ENCODE assay signal across 7 cellular contexts in the genomic region with DNA sequence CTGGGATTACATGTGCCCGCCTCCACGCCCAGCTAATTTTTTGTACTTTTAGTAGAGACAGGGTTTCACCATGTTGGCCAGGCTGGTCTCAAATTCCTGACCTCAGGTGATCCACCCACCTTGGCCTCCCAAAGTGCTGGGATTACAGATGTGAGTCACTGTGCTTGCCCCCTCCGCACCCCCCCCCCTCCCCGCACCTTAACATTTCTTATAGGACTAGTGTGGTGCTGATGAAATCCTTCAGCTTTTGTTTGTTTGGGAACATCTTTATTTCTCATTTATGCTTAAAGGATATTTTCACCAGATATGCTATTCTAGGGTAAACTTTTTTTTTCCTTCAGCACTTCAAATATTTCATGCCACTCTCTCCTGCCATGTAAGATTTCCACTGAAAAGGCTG. TPM values are rescaled to one million over a fixed set of nuclear protein-coding genes. Genes with fewer than 3 reads are reported as not detected.
A peak's percentile ranks its signal among the peaks of the same experiment; 100 is the strongest.
DNase-seq lines count a peak whose midpoint lies in the region; ATAC-seq, FAIRE-seq and TF ChIP-seq lines count a peak whose summit lies in the region.
"Not testable (repeated sequence)": the region's sequence is repeated elsewhere in the genome, so short reads cannot be mapped to it uniquely, and the experiment has no call there.

No MANE protein-coding gene starts in this region.

- peak overlapping the region; percentile 63 for H3K4me3 Mint-ChIP-seq in T-helper 17 cell
- not testable (repeated sequence) for H3K4me3 Mint-ChIP-seq in activated T-cell treated with anti-CD3 and anti-CD28 coated beads, Interleukin-2, amount 50 U/mL, for 24 hours; MCF 10A (ENCODE audit: unreplicated experiment)

- not testable (repeated sequence) for H3K4me1 Mint-ChIP-seq in T-helper 17 cell; activated T-cell treated with anti-CD3 and anti-CD28 coated beads, Interleukin-2, amount 50 U/mL, for 24 hours (ENCODE audit: low read depth)
- peaks cover 18% of the 10 kb centered on the region for H3K4me1 Mint-ChIP-seq in MCF 10A (ENCODE audit: insufficient read depth, unreplicated experiment)

- not testable (repeated sequence) for H3K36me3 ChIP-seq in HCT116 (ENCODE audit: control insufficient read depth in 1 of 2, insufficient read depth in 2 of 2, low read length in 2 of 2); RWPE2 (ENCODE audit: low read depth)

- H3K4me3 ChIP-seq in HCT116 (replicated peaks in 1 of 2; ENCODE audit: low read depth in 1 of 2, low read length in 2 of 2); RWPE2 (ENCODE audit: severe bottlenecking): not testable (repeated sequence)

- TF ChIP-seq POLR2A in HCT116 (IDR thresholded peaks at IDR 0.05; ENCODE audit: borderline replicate concordance, extremely low read depth, insufficient read depth, insufficient read length): not testable (repeated sequence)

- POLR2A ChIA-PET in HCT116 (lab: Charles Lee); RWPE1 (lab: Yijun Ruan, JAX; ENCODE audit: low non-redundant PET); MCF 10A (lab: Yijun Ruan, JAX): not testable (repeated sequence)

- not testable (repeated sequence) for H3K9ac ChIP-seq in HCT116 (ENCODE audit: low read length)

- peak overlapping the region; percentile 37 for H3K4me2 ChIP-seq in HCT116 (ENCODE audit: low read length)

- CTCF ChIA-PET in HCT116 (lab: Charles Lee); RWPE1 (lab: Yijun Ruan, JAX); MCF 10A (lab: Yijun Ruan, JAX): not testable (repeated sequence)

- TF ChIP-seq CTCF in HCT116 (IDR thresholded peaks at IDR 0.05 in 2 of 3, conservative IDR thresholded peaks at IDR 0.05 in 1 of 3; ENCODE audit: borderline replicate concordance in 1 of 3, insufficient read depth in 1 of 3, low read depth in 2 of 3, low read length in 2 of 3); RWPE1 (conservative IDR thresholded peaks at IDR 0.05; ENCODE audit: low read depth); RWPE2 (IDR thresholded peaks at IDR 0.05; ENCODE audit: poor library complexity, severe bottlenecking); MCF 10A (IDR thresholded peaks at IDR 0.05; ENCODE audit: unreplicated experiment): not testable (repeated sequence)

- not testable (repeated sequence) for H3K9me3 ChIP-seq in HCT116 (ENCODE audit: control insufficient read depth in 1 of 2, insufficient read depth in 1 of 2, low read depth in 1 of 2, low read length in 2 of 2); RWPE2 (ENCODE audit: severe bottlenecking); T-helper 17 cell (ENCODE audit: control insufficient read depth, low read length, poor library complexity, severe bottlenecking)

- ATAC-seq in HCT116 (0 out of 2 replicates have a peak, but pooled peaks have one; percentile 29), RWPE2 (ENCODE audit: low read depth) (0 out of 3 replicates have a peak, but pooled peaks have one; percentile 12)
- not testable (repeated sequence) for ATAC-seq in T-helper 17 cell

- RAD21 ChIA-PET in HCT116 (lab: Charles Lee; ENCODE audit: low non-redundant PET in 1 of 2, low total read pairs in 2 of 2, uncharacterized antibody in 2 of 2, unreplicated experiment in 2 of 2): not testable (repeated sequence)

- H3K27ac ChIP-seq in HCT116 (ENCODE audit: low read depth, low read length): not testable (repeated sequence)
- H3K27ac ChIP-seq in RWPE1 (peak overlapping the region; percentile 47), RWPE2 (ENCODE audit: poor library complexity, severe bottlenecking) (peak overlapping the region; percentile 60)

- H3K9me2 ChIP-seq in HCT116 (ENCODE audit: insufficient read depth): not testable (repeated sequence)

- H3K4me1 ChIP-seq in HCT116 (ENCODE audit: control insufficient read depth in 1 of 2, insufficient read depth in 2 of 2, low read length in 2 of 2) (peaks cover 5 to 38% of the 10 kb centered on the region in 2 experiments; a peak in 3 of 4 replicates), RWPE2 (ENCODE audit: insufficient read depth, poor library complexity, severe bottlenecking) (peaks cover 45% of the 10 kb centered on the region)

- not testable (repeated sequence) for BruUV-seq in HCT116 (replicated peaks; lab: Mats Ljungman, UMichigan); MCF 10A (replicated peaks; lab: Mats Ljungman, UMichigan)

- intact Hi-C loops in HCT116 (cut with micrococcal nuclease): loop anchor here (5.0 kb wide), 1 partner anchor 47 kb away; the partner anchor contains the start of gene FER
- intact Hi-C loops in MCF 10A (cut with micrococcal nuclease): not testable (repeated sequence)

- H3K9me3 Mint-ChIP-seq in activated T-cell treated with anti-CD3 and anti-CD28 coated beads, Interleukin-2, amount 50 U/mL, for 24 hours; MCF 10A (ENCODE audit: unreplicated experiment): not testable (repeated sequence)

- H3K79me2 ChIP-seq in HCT116 (ENCODE audit: insufficient read depth, low read length): not testable (repeated sequence)

- H3K36me3 Mint-ChIP-seq in T-helper 17 cell (ENCODE audit: low read depth); MCF 10A (ENCODE audit: insufficient read depth, unreplicated experiment): not testable (repeated sequence)
- peaks cover 18% of the 10 kb centered on the region for H3K36me3 Mint-ChIP-seq in activated T-cell treated with anti-CD3 and anti-CD28 coated beads, Interleukin-2, amount 50 U/mL, for 24 hours (ENCODE audit: low read depth)

- H3K27me3 Mint-ChIP-seq in T-helper 17 cell; activated T-cell treated with anti-CD3 and anti-CD28 coated beads, Interleukin-2, amount 50 U/mL, for 24 hours; MCF 10A (ENCODE audit: insufficient read depth, unreplicated experiment): not testable (repeated sequence)

- H4K20me1 ChIP-seq in HCT116 (ENCODE audit: insufficient read depth): not testable (repeated sequence)

- H3K27ac Mint-ChIP-seq in T-helper 17 cell: not testable (repeated sequence)
- H3K27ac Mint-ChIP-seq in activated T-cell treated with anti-CD3 and anti-CD28 coated beads, Interleukin-2, amount 50 U/mL, for 24 hours: peak overlapping the region; percentile 44
- H3K27ac Mint-ChIP-seq in MCF 10A (ENCODE audit: low read depth, unreplicated experiment): peak overlapping the region; percentile 3

- DNase-seq in GM19239 (ENCODE audit: insufficient read length, low spot score); HCT116 (ENCODE audit: low read depth, low spot score); RWPE1 (ENCODE audit: low spot score); RWPE2 (ENCODE audit: low spot score); T-helper 17 cell; activated T-cell treated with anti-CD3 and anti-CD28 coated beads, Interleukin-2, amount 50 U/mL, for 24 hours: not testable (repeated sequence)
- peak; percentile 54 for DNase-seq in MCF 10A (ENCODE audit: unreplicated experiment)

- H2AFZ ChIP-seq in HCT116 (ENCODE audit: low read depth, low read length, poor library complexity, severe bottlenecking): not testable (repeated sequence)

- TF ChIP-seq RAD21 in HCT116 (IDR thresholded peaks at IDR 0.05; ENCODE audit: low read depth): not testable (repeated sequence)

- not testable (repeated sequence) for H3K27me3 ChIP-seq in HCT116 (ENCODE audit: insufficient read depth, low read length); RWPE2 (ENCODE audit: insufficient read depth, poor library complexity, severe bottlenecking)

- FAIRE-seq in GM19239 (lab: Jason Lieb, UNC): peak; percentile 18

TF ChIP-seq in HCT116, 20 proteins besides CTCF, POLR2A, EP300 and RAD21:
- TF ChIP-seq MAX (IDR thresholded peaks at IDR 0.05) (peak; percentile 28; the same call in 1 of the 2 replicates), EGR1 (IDR thresholded peaks at IDR 0.05; ENCODE audit: low read depth) (peak; percentile 36; the same call in 1 of the 2 replicates), CEBPB (IDR thresholded peaks at IDR 0.05; ENCODE audit: low read depth) (peak; percentile 56), SP1 (IDR thresholded peaks at IDR 0.05; ENCODE audit: low read depth) (0 out of 2 replicates have a peak, but pooled peaks have one; percentile 9), JUND (IDR thresholded peaks at IDR 0.05) (peak; percentile 17; the same call in 1 of the 2 replicates)

RNA-seq across cellular contexts. Expression of gene FER, which starts 46.7 kb away (rescaled TPM):
- total RNA-seq in HCT116 (2021; ENCODE audit: unreplicated experiment) (32.0 TPM), T-helper 17 cell (10 to 100 TPM in 1 of 2 donors, 1 to 10 TPM in 1; 9.8 to 15.1 TPM), MCF 10A (2022) (71.1 and 73.4 TPM in 2 replicates)
- polyA plus RNA-seq in HCT116 (2012): 5.8 TPM in 2 replicates
